Comparison of ENCODE assay signal across 8 cellular contexts in genomic region chr9:81688262-81689092, GRCh38. TPM values are rescaled to one million over a fixed set of nuclear protein-coding genes. Genes with fewer than 3 reads are reported as not detected.
A peak's percentile ranks its signal among the peaks of the same experiment; 100 is the strongest.
DNase-seq lines count a peak whose midpoint lies in the region; ATAC-seq and TF ChIP-seq lines count a peak whose summit lies in the region.
"Not testable (repeated sequence)": the region's sequence is repeated elsewhere in the genome, so short reads cannot be mapped to it uniquely, and the experiment has no call there.

No MANE protein-coding gene starts in this region.

- not testable (repeated sequence) for H3K9me2 ChIP-seq in MM.1S (replicated peaks; ENCODE audit: insufficient read depth, low read length); hepatocyte (replicated peaks; ENCODE audit: insufficient read depth)

- H3K27ac ChIP-seq in MM.1S (ENCODE audit: low read length): not testable (repeated sequence)
- H3K27ac ChIP-seq in hepatocyte: peak overlapping the region; percentile 93
- peak overlapping the region; percentile 25 for H3K27ac ChIP-seq in thymus (ENCODE audit: low read depth)

- not testable (repeated sequence) for TF ChIP-seq CTCF in HFFc6 (IDR thresholded peaks at IDR 0.05); MM.1S (IDR thresholded peaks at IDR 0.05; ENCODE audit: low read length); hepatocyte (IDR thresholded peaks at IDR 0.05; ENCODE audit: poor library complexity)

- H3F3A ChIP-seq in MM.1S (ENCODE audit: insufficient read depth, low read length): not testable (repeated sequence)

- peak; percentile 22 for ATAC-seq in central memory CD8-positive, alpha-beta T cell (replicated peaks; ENCODE audit: extremely low read depth, poor library complexity, severe bottlenecking)

- peak; percentile 16 for DNase-seq in HFFc6
- peak; percentile 38 for DNase-seq in MM.1S
- peak; percentile 3 to 9 for DNase-seq in activated CD4-positive, alpha-beta T cell treated with anti-CD3 and anti-CD28 coated beads for 4 hours
- DNase-seq in central memory CD8-positive, alpha-beta T cell (ENCODE audit: low spot score in 2 of 2): not testable (repeated sequence)
- peak; percentile 71 for DNase-seq in hepatocyte (ENCODE audit: low spot score)

- not testable (repeated sequence) for H3K36me3 Mint-ChIP-seq in HFFc6 (ENCODE audit: low read depth); central memory CD8-positive, alpha-beta T cell (ENCODE audit: insufficient read depth)

- peak overlapping the region; percentile 90 for H3K9ac ChIP-seq in ES-I3 (ENCODE audit: low read depth, low read length)
- not testable (repeated sequence) for H3K9ac ChIP-seq in MM.1S (ENCODE audit: low read length)

- H3K4me1 Mint-ChIP-seq in HFFc6 (ENCODE audit: low read depth): peaks cover 10% of the 10 kb centered on the region
- H3K4me1 Mint-ChIP-seq in central memory CD8-positive, alpha-beta T cell: not testable (repeated sequence)

- WGBS in hepatocyte (ENCODE audit: low lambda C conversion rate, missing lambda C conversion rate): 1% methylated on average over 102 of the region's 107 CpGs
- WGBS in thymus: under 1% methylated on average over 107 of the region's 107 CpGs

- H3K9me3 ChIP-seq in ES-I3 (ENCODE audit: control insufficient read depth, insufficient read depth, low read length); MM.1S (replicated peaks; ENCODE audit: insufficient read depth, low read length); hepatocyte (ENCODE audit: low read depth); neuron (ENCODE audit: low read length); thymus (ENCODE audit: control insufficient read depth): not testable (repeated sequence)

- peaks cover 15% of the 10 kb centered on the region for H3K4me1 ChIP-seq in ES-I3 (ENCODE audit: insufficient read depth, low read length)
- not testable (repeated sequence) for H3K4me1 ChIP-seq in MM.1S (ENCODE audit: low read length)
- H3K4me1 ChIP-seq in hepatocyte (ENCODE audit: insufficient read depth): peaks cover 38% of the 10 kb centered on the region
- H3K4me1 ChIP-seq in neuron (ENCODE audit: insufficient read depth, low read length): peaks cover 43% of the 10 kb centered on the region
- peaks cover 14% of the 10 kb centered on the region for H3K4me1 ChIP-seq in thymus (ENCODE audit: control insufficient read depth, insufficient read depth, low read length)

- not testable (repeated sequence) for H3K36me3 ChIP-seq in ES-I3 (ENCODE audit: insufficient read depth, low read length); MM.1S (replicated peaks; ENCODE audit: insufficient read depth, low read length); hepatocyte (replicated peaks; ENCODE audit: insufficient read depth, low read depth); neuron (ENCODE audit: insufficient read depth, low read length); thymus (ENCODE audit: control insufficient read depth, insufficient read depth)

- H3K27me3 ChIP-seq in MM.1S (replicated peaks; ENCODE audit: insufficient read depth, low read length) (peaks cover 16% of the 10 kb centered on the region), neuron (ENCODE audit: insufficient read depth, low read length) (peaks cover 18% of the 10 kb centered on the region), thymus (ENCODE audit: control insufficient read depth, insufficient read depth) (peaks cover 33% of the 10 kb centered on the region)
- H3K27me3 ChIP-seq in hepatocyte: not testable (repeated sequence)

- H4K20me1 ChIP-seq in MM.1S (ENCODE audit: insufficient read depth, low read length): not testable (repeated sequence)
- peaks cover 35% of the 10 kb centered on the region for H4K20me1 ChIP-seq in hepatocyte (ENCODE audit: insufficient read depth, poor library complexity, severe bottlenecking)

- peak overlapping the region; percentile 89 for H3K4me3 Mint-ChIP-seq in HFFc6
- H3K4me3 Mint-ChIP-seq in central memory CD8-positive, alpha-beta T cell: peak overlapping the region; percentile 70

- H3K9me3 Mint-ChIP-seq in HFFc6; central memory CD8-positive, alpha-beta T cell: not testable (repeated sequence)

- H3K27me3 Mint-ChIP-seq in HFFc6 (ENCODE audit: insufficient read depth); central memory CD8-positive, alpha-beta T cell: not testable (repeated sequence)

- H3K79me2 ChIP-seq in MM.1S (ENCODE audit: low read length): not testable (repeated sequence)
- H3K79me2 ChIP-seq in hepatocyte: peaks cover 56% of the 10 kb centered on the region

- H3K4me2 ChIP-seq in MM.1S (ENCODE audit: low read depth, low read length) (peak overlapping the region; percentile 95), hepatocyte (peak overlapping the region; percentile 83)

- peak overlapping the region; percentile 72 for H3K4me3 ChIP-seq in MM.1S (ENCODE audit: low read length)
- peak overlapping the region; percentile 52 for H3K4me3 ChIP-seq in hepatocyte
- H3K4me3 ChIP-seq in neuron (ENCODE audit: low read length): peak overlapping the region; percentile 71
- peak overlapping the region; percentile 84 for H3K4me3 ChIP-seq in thymus (ENCODE audit: low read length)

- H2AFZ ChIP-seq in MM.1S (ENCODE audit: low read length) (peak overlapping the region; percentile 69), hepatocyte (peak overlapping the region; percentile 37), neuron (ENCODE audit: low read depth, low read length) (peak overlapping the region; percentile 41)

- H3K27ac Mint-ChIP-seq in HFFc6; central memory CD8-positive, alpha-beta T cell (ENCODE audit: low read depth): not testable (repeated sequence)

RNA-seq across cellular contexts. Expression of gene TLE1, which starts 0.9 kb away (rescaled TPM):
- total RNA-seq in HFFc6 (2021; fragmentation: NEBNext Ultra II Directional; extraction: Animal tissue kit (Norgen Biotek cat#: 25700)): 10 to 100 TPM in 4 of 6 experiments, 1 to 10 TPM in 2; 6.7 to 15.3 (median 13.0) TPM
- 100 TPM in 2 replicates for total RNA-seq in hepatocyte
- polyA plus RNA-seq in hepatocyte: 117 TPM in 2 replicates
- polyA plus RNA-seq in thymus: 24.1 TPM
